8 cellular contexts compared by ENCODE assay signal in the genomic region with DNA sequence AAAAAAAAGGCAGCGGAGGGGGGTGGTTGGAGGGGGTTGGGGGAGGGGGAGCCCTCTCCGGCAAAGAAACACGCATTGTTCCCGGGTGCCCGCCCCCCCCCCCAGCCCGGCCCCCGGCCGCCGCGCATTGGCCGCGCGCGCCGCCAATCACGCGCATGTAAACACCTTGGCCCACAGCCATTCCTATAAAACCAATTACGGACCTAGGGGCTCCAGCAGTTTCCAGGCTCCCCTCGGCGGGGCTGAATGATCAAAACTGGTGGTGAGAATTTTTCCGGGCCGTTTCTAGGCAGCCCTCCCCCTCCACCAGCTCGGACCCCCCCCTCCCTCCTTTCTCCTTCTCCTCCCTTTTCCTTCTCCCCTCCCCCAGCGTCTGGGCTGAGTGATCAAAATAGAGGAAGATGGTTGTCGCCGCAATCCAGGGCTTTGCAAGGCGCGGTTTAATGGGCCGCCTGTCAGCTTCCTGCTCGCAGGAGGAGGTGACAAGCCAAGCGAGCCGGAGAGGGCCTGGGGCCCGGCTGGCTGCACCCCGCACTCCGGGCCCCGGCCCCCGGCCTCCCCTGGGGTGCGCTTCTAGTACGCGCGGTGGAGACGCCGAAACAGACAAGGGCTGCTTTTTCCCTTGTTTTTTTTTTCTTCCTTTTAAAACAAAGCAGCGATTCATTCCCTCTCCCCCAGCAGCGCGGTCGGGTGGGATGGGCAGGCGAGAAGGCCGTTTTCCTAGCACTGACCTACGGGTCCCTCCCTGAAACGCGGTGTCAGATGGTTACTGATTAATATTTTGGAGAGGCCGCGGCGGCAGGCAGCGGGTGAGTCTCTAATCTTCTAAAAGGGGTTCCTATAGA. TPM values are rescaled to one million over a fixed set of nuclear protein-coding genes. Genes with fewer than 3 reads are reported as not detected.
DNase-seq lines count a peak whose midpoint lies in the region; ATAC-seq and TF ChIP-seq lines count a peak whose summit lies in the region.

No MANE protein-coding gene starts in this region.

- H3K27me3 ChIP-seq in fibroblast of lung (ENCODE audit: control insufficient read depth, insufficient read depth, low read length), result no peaks in the 10 kb centered on the region
- peaks cover 90% of the 10 kb centered on the region for H3K27me3 ChIP-seq in thymus (ENCODE audit: control insufficient read depth, insufficient read depth)

- H3K9ac ChIP-seq in fibroblast of lung (ENCODE audit: insufficient read depth, low read length), result peak overlapping the region; percentile 94

- H3K9me3 ChIP-seq in fibroblast of lung (ENCODE audit: control insufficient read depth, insufficient read depth, low read depth, low read length) (no peaks in the 10 kb centered on the region), thymus (ENCODE audit: control insufficient read depth) (no peaks in the 10 kb centered on the region)

- H3K27ac ChIP-seq in fibroblast of lung (ENCODE audit: insufficient read depth, low read length) (peak overlapping the region; percentile 99), thymus (ENCODE audit: low read depth) (peak overlapping the region; percentile 71)

- peaks cover 92% of the 10 kb centered on the region for H3K79me2 ChIP-seq in fibroblast of lung (ENCODE audit: control insufficient read depth, insufficient read depth, low read length)

- under 1% methylated on average over 56 of the region's 56 CpGs for WGBS in thymus

- no peak overlapping the region for H2AFZ ChIP-seq in fibroblast of lung (ENCODE audit: low read length)

- no peaks in the 10 kb centered on the region for H4K20me1 ChIP-seq in fibroblast of lung (ENCODE audit: control insufficient read depth, extremely low read depth, insufficient read depth, low read length)

- peak overlapping the region; percentile 96 for H3K4me2 ChIP-seq in fibroblast of lung (ENCODE audit: extremely low read depth, insufficient read depth, low read length)

- ATAC-seq in HG03469 (IDR thresholded peaks at IDR 0.05; ENCODE audit: unreplicated experiment), result no peak

- in situ Hi-C loops in Caki2 (cut with HindIII; ENCODE audit: low pct_unique_long_range_greater_than_20kb, low sequenced_read_pairs), result no loop called here

- peaks cover 4% of the 10 kb centered on the region for H3K36me3 ChIP-seq in fibroblast of lung (ENCODE audit: control insufficient read depth, insufficient read depth, low read length)
- no peaks in the 10 kb centered on the region for H3K36me3 ChIP-seq in thymus (ENCODE audit: control insufficient read depth, insufficient read depth)

- H3K4me3 ChIP-seq in fibroblast of lung (replicated peaks in 1 of 4; ENCODE audit: control extremely low read depth in 1 of 4, insufficient read depth in 1 of 4, low read depth in 3 of 4, low read length in 4 of 4) (peak overlapping the region; percentile 92 to 99 (median 96)), thymus (ENCODE audit: low read length) (peak overlapping the region; percentile 71)

- no peak for TF ChIP-seq CTCF in fibroblast of lung (conservative IDR thresholded peaks at IDR 0.05 in 1 of 2, IDR thresholded peaks at IDR 0.05 in 1 of 2; ENCODE audit: low read depth in 1 of 2, low read length in 2 of 2)

- H3K4me1 ChIP-seq in fibroblast of lung (ENCODE audit: control insufficient read depth, extremely low read depth, insufficient read depth, low read length) (no peaks in the 10 kb centered on the region), thymus (ENCODE audit: control insufficient read depth, insufficient read depth, low read length) (peaks cover 48% of the 10 kb centered on the region)

- DNase-seq in Caki2 (ENCODE audit: low read depth) (peak; percentile 97), HS-27A (ENCODE audit: low read depth) (peak; percentile 90), NCI-H69 (lab: John Stamatoyannopoulos, UW) (peak; percentile 100), fibroblast of lung (ENCODE audit: low read depth in 2 of 2) (peak; percentile 98 to 100), mucosa of gallbladder (ENCODE audit: low spot score) (peak; percentile 98)
- peak; percentile 77 for DNase-seq in activated CD8-positive, alpha-beta memory T cell treated with anti-CD3 and anti-CD28 coated beads, Interleukin-2, amount 50 U/mL, for 48 hours

RNA-seq across cellular contexts. Expression of a gene that starts 0.4 kb away (rescaled TPM):
- total RNA-seq in Caki2 (2014; rRNA removed; shearing (Covaris generic); ENCODE audit: low replicate concordance), result 12.6 and 23.3 TPM in 2 replicates
- 32.1 and 38.5 TPM in 2 replicates for total RNA-seq in fibroblast of lung
- polyA plus RNA-seq in fibroblast of lung, result 19.7 and 21.7 TPM in 2 replicates
- polyA plus RNA-seq in fibroblast of lung (2012), result 51.5 and 68.1 TPM in 2 replicates
- polyA minus RNA-seq in fibroblast of lung (ENCODE audit: low replicate concordance), result 145 and 179 TPM in 2 replicates
- total RNA-seq in mucosa of gallbladder, result 171 TPM
- polyA plus RNA-seq in thymus, result 26.2 TPM
